Comparison of ENCODE assay signal across 9 cellular contexts in the genomic region with DNA sequence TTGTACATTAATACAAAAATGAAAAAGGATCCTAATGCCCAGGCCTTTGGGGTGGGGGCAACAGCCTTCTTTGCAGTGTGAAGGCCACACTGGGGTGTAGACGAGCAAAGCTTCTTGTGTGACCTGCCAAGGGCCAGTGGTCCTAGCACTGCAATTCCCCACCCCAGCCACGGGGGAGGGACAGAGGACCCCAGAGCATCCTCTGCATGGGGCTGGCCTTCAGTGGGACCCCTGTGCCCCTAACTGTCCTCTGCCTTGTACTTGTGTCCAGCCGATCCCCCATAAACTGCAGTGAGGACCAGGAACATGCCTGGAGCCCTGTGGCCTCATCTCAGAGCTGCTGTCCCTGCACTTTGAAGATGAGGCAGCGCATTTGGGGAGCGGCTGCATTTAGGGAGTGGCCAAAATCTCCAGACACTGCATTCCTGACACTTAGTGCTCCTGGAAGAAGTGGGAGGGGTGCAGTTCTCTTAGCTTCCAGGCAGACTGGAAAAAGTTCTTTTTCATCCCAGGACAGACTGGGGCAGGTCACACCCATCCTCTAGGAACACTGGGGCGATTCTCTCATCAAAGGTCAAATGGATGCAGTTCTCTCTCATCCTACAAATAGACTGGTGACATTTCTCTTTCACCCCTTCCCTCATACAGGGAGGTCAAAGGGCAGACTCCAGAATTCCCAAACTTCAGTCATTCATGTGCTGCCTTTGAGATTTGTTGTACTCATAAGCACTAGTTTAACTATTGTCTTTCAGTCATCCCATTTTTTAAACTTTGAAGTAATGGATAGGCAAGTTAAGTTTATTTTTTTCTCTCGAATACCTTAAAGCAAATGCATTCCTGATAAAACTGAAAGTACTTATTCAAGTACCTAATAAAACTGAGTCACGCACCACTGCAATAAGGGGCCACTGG. TPM values are rescaled to one million over a fixed set of nuclear protein-coding genes. Genes with fewer than 3 reads are reported as not detected.
DNase-seq lines count a peak whose midpoint lies in the region; ATAC-seq and TF ChIP-seq lines count a peak whose summit lies in the region.
"Had no signal": no experiment of that assay in that cellular context is flagged by ENCODE, and none has a peak within 500 bp of the region (broad histone marks: within the 10 kb centered on the region; RNA-seq: fewer than 3 reads in every experiment).

No MANE protein-coding gene starts in this region.

- H3K36me3 ChIP-seq in esophagus (ENCODE audit: control insufficient read depth in 2 of 2, insufficient read depth in 2 of 2, low read length in 1 of 2) = peaks cover 3 to 19% of the 10 kb centered on the region in 2 donors
- H3K36me3 ChIP-seq in suprapubic skin = peaks cover 32% of the 10 kb centered on the region

- no peak for TF ChIP-seq EP300 in suprapubic skin (IDR thresholded peaks at IDR 0.05)

- 53 to 64% methylated on average over 8 of the region's 8 CpGs for WGBS in esophagus, 2 donors
- WGBS in suprapubic skin = 53% methylated on average over 5 of the region's 8 CpGs

- H3K9me3 ChIP-seq in esophagus (ENCODE audit: control insufficient read depth in 2 of 2, insufficient read depth in 1 of 2, low read depth in 1 of 2, low read length in 1 of 2) = no peaks in the 10 kb centered on the region
- H3K9me3 ChIP-seq in suprapubic skin = no peaks in the 10 kb centered on the region

- DNase-seq in activated T-cell treated with anti-CD3 and anti-CD28 coated beads, Interleukin-2, amount 50 U/mL, for 1 hour = peak; percentile 23
- DNase-seq in activated T-cell treated with anti-CD3 and anti-CD28 coated beads for 4 hours (no peak), LHCN-M2 (ENCODE audit: low read depth) (peak; percentile 37), suprapubic skin (ENCODE audit: low spot score in 2 of 2) (peak in 1 of 2 donors; percentile 53), NCI-H1417 (lab: John Stamatoyannopoulos, UW) (no peak), activated gamma-delta T cell treated with Interleukin-2 at 50 U/mL for 16 hours (no peak)
- DNase-seq: NCI-H1092 treated with DMSO at 0.1 percent for 48 hours had no signal

- no peak for TF ChIP-seq CTCF in suprapubic skin (IDR thresholded peaks at IDR 0.05)

- H3K27me3 ChIP-seq in esophagus (ENCODE audit: control insufficient read depth in 1 of 2, insufficient read depth in 2 of 2, low read length in 2 of 2) (no peaks in the 10 kb centered on the region), suprapubic skin (no peaks in the 10 kb centered on the region)

- H3K4me1 ChIP-seq in esophagus (ENCODE audit: control insufficient read depth in 2 of 2, insufficient read depth in 2 of 2, low read length in 1 of 2) (peaks cover 0 to 19% of the 10 kb centered on the region in 2 donors), suprapubic skin (peaks cover 37% of the 10 kb centered on the region)

- no peak for ATAC-seq in HG02840 (IDR thresholded peaks at IDR 0.05; ENCODE audit: low FRiP score, unreplicated experiment)

- peak overlapping the region; percentile 56 to 76 for H3K27ac ChIP-seq in esophagus (ENCODE audit: low read depth in 2 of 2, low read length in 1 of 2)
- H3K27ac ChIP-seq in suprapubic skin = peak overlapping the region; percentile 57

- TF ChIP-seq POLR2A in suprapubic skin (IDR thresholded peaks at IDR 0.05) = no peak

- H3K4me3 ChIP-seq in esophagus (ENCODE audit: low read depth in 1 of 2, low read length in 2 of 2) = no peak overlapping the region
- no peak overlapping the region for H3K4me3 ChIP-seq in suprapubic skin

RNA-seq across cellular contexts. Expression of a gene that starts 0.9 kb away (rescaled TPM):
- total RNA-seq in LHCN-M2 (2014; rRNA removed) (not detected in 2 replicates), suprapubic skin (1 to 10 TPM in 3 of 4 donors, under 1 TPM in 1; 0.68 to 4.5 (median 1.6) TPM)
- polyA plus RNA-seq in LHCN-M2 (2012) = 0.02 TPM
- polyA plus RNA-seq in esophagus = 1 to 10 TPM; 2.2 to 2.3 TPM

RNA-seq across cellular contexts. Expression of a gene that starts 20.3 kb away (rescaled TPM):
- total RNA-seq in LHCN-M2 (2014; rRNA removed) = 117 and 126 TPM in 2 replicates
- polyA plus RNA-seq in LHCN-M2 (2012) = 103 TPM
- 10 to 100 TPM; 20.2 to 24.0 TPM for polyA plus RNA-seq in esophagus
- 10 to 100 TPM; 34.3 to 42.3 (median 35.9) TPM for total RNA-seq in suprapubic skin

Comparison
In these comparisons a context has a peak if more than half of its experiments do, and no peak if none do; other contexts are left out.
1. DNase-seq: peak in activated T-cell treated with anti-CD3 and anti-CD28 coated beads, Interleukin-2, amount 50 U/mL, for 1 hour (single experiment) and LHCN-M2 (single experiment); none in activated T-cell treated with anti-CD3 and anti-CD28 coated beads for 4 hours (single experiment), NCI-H1417 (0 of 3) and activated gamma-delta T cell treated with Interleukin-2 at 50 U/mL for 16 hours (single experiment).